Comparison of ENCODE assay signal across 9 cellular contexts in genomic region chr2:226002438-226002837, GRCh38.
DNase-seq lines count a peak whose midpoint lies in the region; ATAC-seq and TF ChIP-seq lines count a peak whose summit lies in the region.
"Had no signal": no experiment of that assay in that cellular context is flagged by ENCODE, and none has a peak within 500 bp of the region (broad histone marks: within the 10 kb centered on the region; RNA-seq: fewer than 3 reads in every experiment).

No MANE protein-coding gene starts in this region.

- H3K27me3 Mint-ChIP-seq in chondrocyte (ENCODE audit: low read depth): no peaks in the 10 kb centered on the region
- no peaks in the 10 kb centered on the region for H3K27me3 Mint-ChIP-seq in osteocyte (ENCODE audit: unreplicated experiment)

- no peak for TF ChIP-seq CTCF in chondrocyte (IDR thresholded peaks at IDR 0.05)
- TF ChIP-seq CTCF in osteocyte (IDR thresholded peaks at IDR 0.05): no peak

- no peaks in the 10 kb centered on the region for H3K36me3 ChIP-seq in adipocyte (ENCODE audit: control insufficient read depth, insufficient read depth, low read length, severe bottlenecking)
- no peaks in the 10 kb centered on the region for H3K36me3 ChIP-seq in effector memory CD4-positive, alpha-beta T cell (ENCODE audit: control insufficient read depth, insufficient read depth, low read length)

- H3K27ac ChIP-seq in effector memory CD4-positive, alpha-beta T cell (ENCODE audit: insufficient read depth, low read length, poor library complexity, severe bottlenecking): no peak overlapping the region

- H3K36me3 Mint-ChIP-seq in chondrocyte (ENCODE audit: low read depth): no peaks in the 10 kb centered on the region
- H3K36me3 Mint-ChIP-seq in osteocyte (ENCODE audit: unreplicated experiment): no peaks in the 10 kb centered on the region

- H3K9me3 ChIP-seq in adipocyte (ENCODE audit: control insufficient read depth, low read length): no peaks in the 10 kb centered on the region
- H3K9me3 ChIP-seq in effector memory CD4-positive, alpha-beta T cell (ENCODE audit: control insufficient read depth, low read length): no peaks in the 10 kb centered on the region

- H3K27me3 ChIP-seq in adipocyte (replicated peaks; ENCODE audit: control insufficient read depth, insufficient read depth, low read length): no peaks in the 10 kb centered on the region
- no peaks in the 10 kb centered on the region for H3K27me3 ChIP-seq in effector memory CD4-positive, alpha-beta T cell (replicated peaks; ENCODE audit: control insufficient read depth, insufficient read depth, low read length, poor library complexity, severe bottlenecking)

- H3K4me1 ChIP-seq in adipocyte (ENCODE audit: control insufficient read depth, insufficient read depth, low read length): peaks cover 16% of the 10 kb centered on the region
- no peaks in the 10 kb centered on the region for H3K4me1 ChIP-seq in effector memory CD4-positive, alpha-beta T cell (ENCODE audit: control insufficient read depth, insufficient read depth, low read length, poor library complexity, severe bottlenecking)

- peak; percentile 75 for ATAC-seq in HG03354 (IDR thresholded peaks at IDR 0.05; ENCODE audit: poor library complexity, severe bottlenecking, unreplicated experiment)
- ATAC-seq in left lobe of liver: peak; percentile 29

- H3K4me3 Mint-ChIP-seq in chondrocyte (ENCODE audit: unreplicated experiment): no peak overlapping the region
- H3K4me3 Mint-ChIP-seq in osteocyte (ENCODE audit: unreplicated experiment): no peak overlapping the region

- H3K4me1 Mint-ChIP-seq in chondrocyte (ENCODE audit: low read depth) (peaks cover 9% of the 10 kb centered on the region), osteocyte (ENCODE audit: unreplicated experiment) (peaks cover 8% of the 10 kb centered on the region)

- in situ Hi-C loops in Caki2 (cut with HindIII; ENCODE audit: low pct_unique_long_range_greater_than_20kb, low sequenced_read_pairs): no loop called here

- DNase-seq in Caki2 (ENCODE audit: low read depth): peak; percentile 27
- peak; percentile 60 for DNase-seq in adipocyte (ENCODE audit: low read depth)
- no peak for DNase-seq in left lobe of liver (ENCODE audit: low spot score)
- no peak for DNase-seq in NCI-H526 treated with DMSO at 0.1 percent for 48 hours (lab: John Stamatoyannopoulos, UW)
- no peak for DNase-seq in chondrocyte (ENCODE audit: low spot score)
- DNase-seq in effector memory CD4-positive, alpha-beta T cell: no peak
- DNase-seq in osteocyte (ENCODE audit: extremely low spot score, unreplicated experiment): no peak
- DNase-seq: NCI-H1092 had no signal

- H3K9me3 Mint-ChIP-seq in chondrocyte (ENCODE audit: low read depth) (peaks cover 2% of the 10 kb centered on the region), osteocyte (ENCODE audit: unreplicated experiment) (no peaks in the 10 kb centered on the region)

- H3K27ac Mint-ChIP-seq in chondrocyte (ENCODE audit: unreplicated experiment) (no peak overlapping the region), osteocyte (ENCODE audit: unreplicated experiment) (no peak overlapping the region)

- H3K4me3 ChIP-seq in adipocyte (ENCODE audit: low read length): peak overlapping the region; percentile 31
- no peak overlapping the region for H3K4me3 ChIP-seq in effector memory CD4-positive, alpha-beta T cell (ENCODE audit: insufficient read depth, low read depth, low read length, poor library complexity, severe bottlenecking)

- H3K9ac ChIP-seq in adipocyte (ENCODE audit: low read length): peak overlapping the region; percentile 34

Comparison
In these comparisons a context has a peak if more than half of its experiments do, and no peak if none do; other contexts are left out.
1. DNase-seq: peak in Caki2 (single experiment) and adipocyte (single experiment); none in left lobe of liver (single experiment), NCI-H526 treated with DMSO at 0.1 percent for 48 hours (single experiment), chondrocyte (single experiment), effector memory CD4-positive, alpha-beta T cell (0 of 3) and osteocyte (single experiment).